ENCODE assay signal across 1 cellular context in the genomic region with DNA sequence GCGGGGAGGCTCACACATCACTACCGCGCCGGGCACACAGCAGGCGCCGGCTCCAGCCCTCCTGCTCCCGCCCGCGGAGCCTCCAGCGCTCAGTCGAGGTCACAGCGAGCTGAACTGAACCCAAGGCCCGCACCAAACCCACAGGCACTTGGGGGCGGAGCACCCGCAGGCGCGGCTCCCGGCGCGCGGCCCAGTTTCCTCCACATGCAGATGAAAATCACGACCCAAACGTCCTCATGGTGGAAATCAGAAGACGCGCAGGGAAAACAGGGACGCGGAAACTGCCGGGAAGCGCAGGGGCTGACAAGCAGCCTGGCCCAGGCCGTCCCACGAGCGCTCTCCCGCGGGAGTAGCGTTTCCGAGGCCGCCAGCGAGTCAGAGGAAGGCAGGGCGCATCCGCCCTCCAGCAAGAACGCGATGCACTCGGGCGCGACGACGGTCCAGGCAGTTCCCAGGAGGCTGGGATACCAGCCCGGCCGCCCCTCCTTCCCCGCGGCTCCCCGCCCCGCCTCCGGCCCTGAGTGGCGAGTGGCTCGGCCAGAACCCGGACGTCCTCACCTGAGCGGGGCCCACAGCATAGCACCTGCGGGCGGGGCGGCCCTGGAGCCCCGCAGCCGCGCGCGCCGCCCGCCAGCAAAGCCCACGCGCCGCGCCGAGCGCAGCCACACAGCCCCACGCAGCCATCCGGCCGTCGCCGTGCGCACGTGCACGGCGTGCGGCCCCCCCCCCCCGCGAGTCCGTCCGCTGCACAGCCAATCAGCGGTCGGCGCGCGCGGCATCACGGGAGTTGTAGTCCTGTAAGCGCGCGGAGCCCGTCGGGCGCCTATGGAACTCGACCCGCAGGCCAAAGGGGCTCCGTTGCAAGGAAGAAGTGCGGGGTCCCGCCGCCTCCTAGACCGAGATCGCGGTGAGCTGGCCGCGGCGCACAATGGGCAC.
A peak's percentile ranks its signal among the peaks of the same experiment; 100 is the strongest.
TF ChIP-seq lines count a peak whose summit lies in the region.

Gene HDHD5, minus strand, starts transcription at position 710 of the 936 bp plus-strand sequence. Its CDS starts 26 bp downstream, at position 684.

TF ChIP-seq in HEK293, 187 proteins besides CTCF, POLR2A, EP300 and RAD21 (continued from another document and continues in another):
- TF ChIP-seq, protein P1, sequence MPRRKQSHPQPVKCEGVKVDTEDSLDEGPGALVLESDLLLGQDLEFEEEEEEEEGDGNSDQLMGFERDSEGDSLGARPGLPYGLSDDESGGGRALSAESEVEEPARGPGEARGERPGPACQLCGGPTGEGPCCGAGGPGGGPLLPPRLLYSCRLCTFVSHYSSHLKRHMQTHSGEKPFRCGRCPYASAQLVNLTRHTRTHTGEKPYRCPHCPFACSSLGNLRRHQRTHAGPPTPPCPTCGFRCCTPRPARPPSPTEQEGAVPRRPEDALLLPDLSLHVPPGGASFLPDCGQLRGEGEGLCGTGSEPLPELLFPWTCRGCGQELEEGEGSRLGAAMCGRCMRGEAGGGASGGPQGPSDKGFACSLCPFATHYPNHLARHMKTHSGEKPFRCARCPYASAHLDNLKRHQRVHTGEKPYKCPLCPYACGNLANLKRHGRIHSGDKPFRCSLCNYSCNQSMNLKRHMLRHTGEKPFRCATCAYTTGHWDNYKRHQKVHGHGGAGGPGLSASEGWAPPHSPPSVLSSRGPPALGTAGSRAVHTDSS (tag by site-specific recombination; IDR thresholded peaks at IDR 0.05): no peak
- TF ChIP-seq ZNF132 (tag by site-specific recombination; IDR thresholded peaks at IDR 0.05; ENCODE audit: borderline replicate concordance) (no peak), ZNF747 (tag by site-specific recombination; IDR thresholded peaks at IDR 0.05) (no peak), ZBTB48 (tag by site-specific recombination; IDR thresholded peaks at IDR 0.05) (no peak), ZNF274 (IDR thresholded peaks at IDR 0.05; ENCODE audit: low read length) (no peak), ZNF274 (tag by site-specific recombination; IDR thresholded peaks at IDR 0.05; ENCODE audit: borderline replicate concordance) (no peak), ZNF785 (tag by site-specific recombination; IDR thresholded peaks at IDR 0.05) (no peak; the same call in 1 of the 2 replicates), ZBTB20 (tag by site-specific recombination; IDR thresholded peaks at IDR 0.05) (peak; percentile 81; the same call in 1 of the 2 replicates), ZNF654 (tag by site-specific recombination; IDR thresholded peaks at IDR 0.05; ENCODE audit: low read depth) (no peak), OVOL3 (tag by site-specific recombination; IDR thresholded peaks at IDR 0.05) (no peak), ZBTB17 (tag by site-specific recombination; IDR thresholded peaks at IDR 0.05) (peak; percentile 70), SP7 (tag by site-specific recombination; IDR thresholded peaks at IDR 0.05) (peak; percentile 78), TSHZ1 (tag by site-specific recombination; IDR thresholded peaks at IDR 0.05; ENCODE audit: borderline replicate concordance) (no peak), ZNF692 (tag by site-specific recombination; IDR thresholded peaks at IDR 0.05) (peak; percentile 75), ZNF530 (tag by site-specific recombination; IDR thresholded peaks at IDR 0.05; ENCODE audit: low read depth) (no peak), ZBTB21 (tag by site-specific recombination; IDR thresholded peaks at IDR 0.05) (no peak), KLF7 (tag by site-specific recombination; IDR thresholded peaks at IDR 0.05; ENCODE audit: borderline replicate concordance) (0 out of 2 replicates have a peak, but pooled peaks have one; percentile 54), ZFP41 (tag by site-specific recombination; IDR thresholded peaks at IDR 0.05; ENCODE audit: borderline replicate concordance) (no peak), EGR2 (tag by site-specific recombination; IDR thresholded peaks at IDR 0.05; ENCODE audit: low read depth) (peak; percentile 41; the same call in 1 of the 2 replicates), ZNF133 (tag by site-specific recombination; IDR thresholded peaks at IDR 0.05) (no peak), ZNF830 (tag by site-specific recombination; IDR thresholded peaks at IDR 0.05; ENCODE audit: low read depth) (no peak), ZBTB10 (tag by site-specific recombination; IDR thresholded peaks at IDR 0.05) (peak; percentile 58; the same call in 1 of the 2 replicates), ZNF707 (tag by site-specific recombination; IDR thresholded peaks at IDR 0.05) (no peak), ZNF404 (tag by site-specific recombination; IDR thresholded peaks at IDR 0.05) (no peak)
- TF ChIP-seq, protein P2, sequence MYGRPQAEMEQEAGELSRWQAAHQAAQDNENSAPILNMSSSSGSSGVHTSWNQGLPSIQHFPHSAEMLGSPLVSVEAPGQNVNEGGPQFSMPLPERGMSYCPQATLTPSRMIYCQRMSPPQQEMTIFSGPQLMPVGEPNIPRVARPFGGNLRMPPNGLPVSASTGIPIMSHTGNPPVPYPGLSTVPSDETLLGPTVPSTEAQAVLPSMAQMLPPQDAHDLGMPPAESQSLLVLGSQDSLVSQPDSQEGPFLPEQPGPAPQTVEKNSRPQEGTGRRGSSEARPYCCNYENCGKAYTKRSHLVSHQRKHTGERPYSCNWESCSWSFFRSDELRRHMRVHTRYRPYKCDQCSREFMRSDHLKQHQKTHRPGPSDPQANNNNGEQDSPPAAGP (tag by site-specific recombination; IDR thresholded peaks at IDR 0.05): peak; percentile 86
- TF ChIP-seq, protein P3, sequence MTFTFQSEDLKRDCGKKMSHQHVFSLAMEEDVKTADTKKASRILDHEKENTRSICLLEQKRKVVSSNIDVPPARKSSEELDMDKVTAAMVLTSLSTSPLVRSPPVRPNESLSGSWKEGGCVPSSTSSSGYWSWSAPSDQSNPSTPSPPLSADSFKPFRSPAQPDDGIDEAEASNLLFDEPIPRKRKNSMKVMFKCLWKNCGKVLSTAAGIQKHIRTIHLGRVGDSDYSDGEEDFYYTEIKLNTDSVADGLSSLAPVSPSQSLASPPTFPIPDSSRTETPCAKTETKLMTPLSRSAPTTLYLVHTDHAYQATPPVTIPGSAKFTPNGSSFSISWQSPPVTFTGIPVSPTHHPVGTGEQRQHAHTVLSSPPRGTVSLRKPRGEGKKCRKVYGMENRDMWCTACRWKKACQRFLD (tag by site-specific recombination; IDR thresholded peaks at IDR 0.05): no peak
- TF ChIP-seq, protein P4, sequence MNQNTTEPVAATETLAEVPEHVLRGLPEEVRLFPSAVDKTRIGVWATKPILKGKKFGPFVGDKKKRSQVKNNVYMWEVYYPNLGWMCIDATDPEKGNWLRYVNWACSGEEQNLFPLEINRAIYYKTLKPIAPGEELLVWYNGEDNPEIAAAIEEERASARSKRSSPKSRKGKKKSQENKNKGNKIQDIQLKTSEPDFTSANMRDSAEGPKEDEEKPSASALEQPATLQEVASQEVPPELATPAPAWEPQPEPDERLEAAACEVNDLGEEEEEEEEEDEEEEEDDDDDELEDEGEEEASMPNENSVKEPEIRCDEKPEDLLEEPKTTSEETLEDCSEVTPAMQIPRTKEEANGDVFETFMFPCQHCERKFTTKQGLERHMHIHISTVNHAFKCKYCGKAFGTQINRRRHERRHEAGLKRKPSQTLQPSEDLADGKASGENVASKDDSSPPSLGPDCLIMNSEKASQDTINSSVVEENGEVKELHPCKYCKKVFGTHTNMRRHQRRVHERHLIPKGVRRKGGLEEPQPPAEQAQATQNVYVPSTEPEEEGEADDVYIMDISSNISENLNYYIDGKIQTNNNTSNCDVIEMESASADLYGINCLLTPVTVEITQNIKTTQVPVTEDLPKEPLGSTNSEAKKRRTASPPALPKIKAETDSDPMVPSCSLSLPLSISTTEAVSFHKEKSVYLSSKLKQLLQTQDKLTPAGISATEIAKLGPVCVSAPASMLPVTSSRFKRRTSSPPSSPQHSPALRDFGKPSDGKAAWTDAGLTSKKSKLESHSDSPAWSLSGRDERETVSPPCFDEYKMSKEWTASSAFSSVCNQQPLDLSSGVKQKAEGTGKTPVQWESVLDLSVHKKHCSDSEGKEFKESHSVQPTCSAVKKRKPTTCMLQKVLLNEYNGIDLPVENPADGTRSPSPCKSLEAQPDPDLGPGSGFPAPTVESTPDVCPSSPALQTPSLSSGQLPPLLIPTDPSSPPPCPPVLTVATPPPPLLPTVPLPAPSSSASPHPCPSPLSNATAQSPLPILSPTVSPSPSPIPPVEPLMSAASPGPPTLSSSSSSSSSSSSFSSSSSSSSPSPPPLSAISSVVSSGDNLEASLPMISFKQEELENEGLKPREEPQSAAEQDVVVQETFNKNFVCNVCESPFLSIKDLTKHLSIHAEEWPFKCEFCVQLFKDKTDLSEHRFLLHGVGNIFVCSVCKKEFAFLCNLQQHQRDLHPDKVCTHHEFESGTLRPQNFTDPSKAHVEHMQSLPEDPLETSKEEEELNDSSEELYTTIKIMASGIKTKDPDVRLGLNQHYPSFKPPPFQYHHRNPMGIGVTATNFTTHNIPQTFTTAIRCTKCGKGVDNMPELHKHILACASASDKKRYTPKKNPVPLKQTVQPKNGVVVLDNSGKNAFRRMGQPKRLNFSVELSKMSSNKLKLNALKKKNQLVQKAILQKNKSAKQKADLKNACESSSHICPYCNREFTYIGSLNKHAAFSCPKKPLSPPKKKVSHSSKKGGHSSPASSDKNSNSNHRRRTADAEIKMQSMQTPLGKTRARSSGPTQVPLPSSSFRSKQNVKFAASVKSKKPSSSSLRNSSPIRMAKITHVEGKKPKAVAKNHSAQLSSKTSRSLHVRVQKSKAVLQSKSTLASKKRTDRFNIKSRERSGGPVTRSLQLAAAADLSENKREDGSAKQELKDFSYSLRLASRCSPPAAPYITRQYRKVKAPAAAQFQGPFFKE (tag by site-specific recombination; IDR thresholded peaks at IDR 0.05; ENCODE audit: borderline replicate concordance): no peak
- TF ChIP-seq, protein P5, sequence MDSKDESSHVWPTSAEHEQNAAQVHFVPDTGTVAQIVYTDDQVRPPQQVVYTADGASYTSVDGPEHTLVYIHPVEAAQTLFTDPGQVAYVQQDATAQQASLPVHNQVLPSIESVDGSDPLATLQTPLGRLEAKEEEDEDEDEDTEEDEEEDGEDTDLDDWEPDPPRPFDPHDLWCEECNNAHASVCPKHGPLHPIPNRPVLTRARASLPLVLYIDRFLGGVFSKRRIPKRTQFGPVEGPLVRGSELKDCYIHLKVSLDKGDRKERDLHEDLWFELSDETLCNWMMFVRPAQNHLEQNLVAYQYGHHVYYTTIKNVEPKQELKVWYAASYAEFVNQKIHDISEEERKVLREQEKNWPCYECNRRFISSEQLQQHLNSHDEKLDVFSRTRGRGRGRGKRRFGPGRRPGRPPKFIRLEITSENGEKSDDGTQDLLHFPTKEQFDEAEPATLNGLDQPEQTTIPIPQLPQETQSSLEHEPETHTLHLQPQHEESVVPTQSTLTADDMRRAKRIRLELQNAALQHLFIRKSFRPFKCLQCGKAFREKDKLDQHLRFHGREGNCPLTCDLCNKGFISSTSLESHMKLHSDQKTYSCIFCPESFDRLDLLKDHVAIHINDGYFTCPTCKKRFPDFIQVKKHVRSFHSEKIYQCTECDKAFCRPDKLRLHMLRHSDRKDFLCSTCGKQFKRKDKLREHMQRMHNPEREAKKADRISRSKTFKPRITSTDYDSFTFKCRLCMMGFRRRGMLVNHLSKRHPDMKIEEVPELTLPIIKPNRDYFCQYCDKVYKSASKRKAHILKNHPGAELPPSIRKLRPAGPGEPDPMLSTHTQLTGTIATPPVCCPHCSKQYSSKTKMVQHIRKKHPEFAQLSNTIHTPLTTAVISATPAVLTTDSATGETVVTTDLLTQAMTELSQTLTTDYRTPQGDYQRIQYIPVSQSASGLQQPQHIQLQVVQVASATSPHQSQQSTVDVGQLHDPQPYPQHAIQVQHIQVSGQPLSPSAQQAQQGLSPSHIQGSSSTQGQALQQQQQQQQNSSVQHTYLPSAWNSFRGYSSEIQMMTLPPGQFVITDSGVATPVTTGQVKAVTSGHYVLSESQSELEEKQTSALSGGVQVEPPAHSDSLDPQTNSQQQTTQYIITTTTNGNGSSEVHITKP (tag by site-specific recombination; IDR thresholded peaks at IDR 0.05): peak; percentile 90
